12 cellular contexts compared by ENCODE assay signal in the genomic region with DNA sequence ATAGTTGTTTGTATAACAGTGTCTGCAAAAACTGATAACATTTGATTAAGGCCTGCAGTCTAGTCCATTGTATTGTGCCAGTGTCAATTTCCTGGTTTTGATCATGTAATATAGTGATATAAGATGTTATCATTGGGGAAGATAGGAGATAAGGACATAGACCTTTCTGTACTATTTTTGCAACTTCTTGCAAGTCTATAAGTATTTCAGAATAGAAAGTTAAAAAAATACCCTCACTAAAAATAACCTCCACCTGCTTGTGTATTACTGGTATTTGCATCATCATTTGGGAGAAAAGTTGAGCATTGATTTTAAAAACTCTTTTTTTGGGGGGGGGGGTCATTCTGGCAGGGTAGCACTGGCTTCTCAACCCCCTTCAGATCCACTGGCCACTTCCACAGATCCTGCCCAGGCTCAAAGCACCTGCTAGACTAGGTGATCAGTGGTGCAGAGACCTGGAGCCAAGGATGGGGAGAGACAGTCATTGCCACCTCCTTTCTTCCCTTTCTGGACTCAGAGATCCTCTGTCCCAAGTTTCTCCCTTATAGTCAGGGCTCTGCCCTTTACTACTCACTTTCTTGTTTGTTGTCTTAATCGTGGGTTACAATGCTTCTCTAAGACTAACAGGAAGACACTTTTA.
DNase-seq lines count a peak whose midpoint lies in the region; ATAC-seq, FAIRE-seq and TF ChIP-seq lines count a peak whose summit lies in the region.
"Had no signal": no experiment of that assay in that cellular context is flagged by ENCODE, and none has a peak within 500 bp of the region (broad histone marks: within the 10 kb centered on the region; RNA-seq: fewer than 3 reads in every experiment).

No MANE protein-coding gene starts in this region.

- H3K27me3 Mint-ChIP-seq in T-helper 2 cell treated with Interferon-gamma antibody and Interleukin-4, amounts not matched to agents 5 μg/mL and 100 μg/mL, for 36 hours (ENCODE audit: low read depth): no peaks in the 10 kb centered on the region
- no peaks in the 10 kb centered on the region for H3K27me3 Mint-ChIP-seq in chondrocyte (ENCODE audit: low read depth)

- peaks cover 37% of the 10 kb centered on the region for H3K4me1 Mint-ChIP-seq in T-helper 2 cell treated with Interferon-gamma antibody and Interleukin-4, amounts not matched to agents 5 μg/mL and 100 μg/mL, for 36 hours (ENCODE audit: low read depth)
- peaks cover 33% of the 10 kb centered on the region for H3K4me1 Mint-ChIP-seq in chondrocyte (ENCODE audit: low read depth)

- H3K36me3 Mint-ChIP-seq in T-helper 2 cell treated with Interferon-gamma antibody and Interleukin-4, amounts not matched to agents 5 μg/mL and 100 μg/mL, for 36 hours (ENCODE audit: low read depth): peaks cover 2% of the 10 kb centered on the region
- H3K36me3 Mint-ChIP-seq in chondrocyte (ENCODE audit: low read depth): peaks cover 3% of the 10 kb centered on the region

- peak overlapping the region; percentile 4 for H3K4me3 Mint-ChIP-seq in T-helper 2 cell treated with Interferon-gamma antibody and Interleukin-4, amounts not matched to agents 5 μg/mL and 100 μg/mL, for 36 hours
- no peak overlapping the region for H3K4me3 Mint-ChIP-seq in chondrocyte (ENCODE audit: unreplicated experiment)

- H3K9me3 ChIP-seq in left lung: peaks cover 0 to 2% of the 10 kb centered on the region in 2 donors
- H3K9me3 ChIP-seq: ovary had no signal

- no peak overlapping the region for H3K27ac ChIP-seq in left lung
- H3K27ac ChIP-seq: ovary had no signal

- H3K4me3 ChIP-seq in left lung: no peak overlapping the region
- H3K4me3 ChIP-seq: ovary, smooth muscle cell had no signal

- ATAC-seq in HG03460 (IDR thresholded peaks at IDR 0.05; ENCODE audit: unreplicated experiment): peak; percentile 14
- no peak for ATAC-seq in left lung

- TF ChIP-seq CTCF in chondrocyte (IDR thresholded peaks at IDR 0.05): no peak
- no peak for TF ChIP-seq CTCF in left lung (IDR thresholded peaks at IDR 0.05)

- H3K27ac Mint-ChIP-seq in T-helper 2 cell treated with Interferon-gamma antibody and Interleukin-4, amounts not matched to agents 5 μg/mL and 100 μg/mL, for 36 hours: no peak overlapping the region
- H3K27ac Mint-ChIP-seq in chondrocyte (ENCODE audit: unreplicated experiment): peak overlapping the region; percentile 43

- no peaks in the 10 kb centered on the region for H3K27me3 ChIP-seq in left lung
- H3K27me3 ChIP-seq: ovary had no signal

- intact Hi-C loops in left lung (cut with DNase I): loop anchor here in 1 of 2 donors (5.0 kb wide), 1 partner anchor 150 kb away; no protein-coding TSS in a partner anchor

- H3K9me3 Mint-ChIP-seq in T-helper 2 cell treated with Interferon-gamma antibody and Interleukin-4, amounts not matched to agents 5 μg/mL and 100 μg/mL, for 36 hours: peaks cover 15% of the 10 kb centered on the region
- peaks cover 11% of the 10 kb centered on the region for H3K9me3 Mint-ChIP-seq in chondrocyte (ENCODE audit: low read depth)

- no peaks in the 10 kb centered on the region for H3K36me3 ChIP-seq in left lung
- H3K36me3 ChIP-seq: ovary had no signal

- no peak for TF ChIP-seq POLR2A in GM12892 (IDR thresholded peaks at IDR 0.05; ENCODE audit: low read depth, low read length)

- H3K4me1 ChIP-seq in left lung: peaks cover 0 to 7% of the 10 kb centered on the region in 2 donors

- FAIRE-seq in GM12892 (lab: Jason Lieb, UNC): peak; percentile 84

- no peak for DNase-seq in T-helper 2 cell treated with Interferon-gamma antibody and Interleukin-4, amounts not matched to agents 5 μg/mL and 100 μg/mL, for 36 hours (ENCODE audit: low spot score)
- DNase-seq in T-helper 2 cell (no peak), GM12892 (ENCODE audit: insufficient read length) (no peak), chondrocyte (ENCODE audit: low spot score) (no peak), AG20443 (ENCODE audit: low spot score) (no peak), left lung (no peak)
- no peak for DNase-seq in stimulated activated naive CD4-positive, alpha-beta T cell (lab: John Stamatoyannopoulos, UW)
- DNase-seq: activated CD4-positive, CD25-positive, alpha-beta regulatory T cell; foreskin melanocyte had no signal
